In genomic region chr2:29129586-29130281, GRCh38 we compare ENCODE assay signal across 1 cellular context.
TF ChIP-seq lines count a peak whose summit lies in the region.

No MANE protein-coding gene starts in this region.

TF ChIP-seq in GM12878, 131 proteins besides CTCF, POLR2A, EP300 and RAD21:
- no peak for TF ChIP-seq CUX1 (IDR thresholded peaks at IDR 0.05; ENCODE audit: insufficient replicate concordance, low read depth, low read length)
- no peak for TF ChIP-seq IRF3 (IDR thresholded peaks at IDR 0.05)
- TF ChIP-seq PAX5 (IDR thresholded peaks at IDR 0.05; ENCODE audit: borderline replicate concordance, low read depth, low read length): no peak
- TF ChIP-seq ZNF274 (IDR thresholded peaks at IDR 0.05; ENCODE audit: insufficient read depth, insufficient read length): no peak
- TF ChIP-seq E4F1 (IDR thresholded peaks at IDR 0.05; ENCODE audit: borderline replicate concordance, partially characterized antibody): no peak
- no peak for TF ChIP-seq RBBP5 (conservative IDR thresholded peaks at IDR 0.05)
- TF ChIP-seq BACH1 (IDR thresholded peaks at IDR 0.05; ENCODE audit: borderline replicate concordance): no peak
- TF ChIP-seq CBFB (IDR thresholded peaks at IDR 0.05; ENCODE audit: low read depth): no peak
- TF ChIP-seq SREBF2 (IDR thresholded peaks at IDR 0.05; ENCODE audit: low read length): no peak
- TF ChIP-seq SIX5 (IDR thresholded peaks at IDR 0.05; ENCODE audit: low read depth, low read length, severe bottlenecking): no peak
- TF ChIP-seq, protein P1, sequence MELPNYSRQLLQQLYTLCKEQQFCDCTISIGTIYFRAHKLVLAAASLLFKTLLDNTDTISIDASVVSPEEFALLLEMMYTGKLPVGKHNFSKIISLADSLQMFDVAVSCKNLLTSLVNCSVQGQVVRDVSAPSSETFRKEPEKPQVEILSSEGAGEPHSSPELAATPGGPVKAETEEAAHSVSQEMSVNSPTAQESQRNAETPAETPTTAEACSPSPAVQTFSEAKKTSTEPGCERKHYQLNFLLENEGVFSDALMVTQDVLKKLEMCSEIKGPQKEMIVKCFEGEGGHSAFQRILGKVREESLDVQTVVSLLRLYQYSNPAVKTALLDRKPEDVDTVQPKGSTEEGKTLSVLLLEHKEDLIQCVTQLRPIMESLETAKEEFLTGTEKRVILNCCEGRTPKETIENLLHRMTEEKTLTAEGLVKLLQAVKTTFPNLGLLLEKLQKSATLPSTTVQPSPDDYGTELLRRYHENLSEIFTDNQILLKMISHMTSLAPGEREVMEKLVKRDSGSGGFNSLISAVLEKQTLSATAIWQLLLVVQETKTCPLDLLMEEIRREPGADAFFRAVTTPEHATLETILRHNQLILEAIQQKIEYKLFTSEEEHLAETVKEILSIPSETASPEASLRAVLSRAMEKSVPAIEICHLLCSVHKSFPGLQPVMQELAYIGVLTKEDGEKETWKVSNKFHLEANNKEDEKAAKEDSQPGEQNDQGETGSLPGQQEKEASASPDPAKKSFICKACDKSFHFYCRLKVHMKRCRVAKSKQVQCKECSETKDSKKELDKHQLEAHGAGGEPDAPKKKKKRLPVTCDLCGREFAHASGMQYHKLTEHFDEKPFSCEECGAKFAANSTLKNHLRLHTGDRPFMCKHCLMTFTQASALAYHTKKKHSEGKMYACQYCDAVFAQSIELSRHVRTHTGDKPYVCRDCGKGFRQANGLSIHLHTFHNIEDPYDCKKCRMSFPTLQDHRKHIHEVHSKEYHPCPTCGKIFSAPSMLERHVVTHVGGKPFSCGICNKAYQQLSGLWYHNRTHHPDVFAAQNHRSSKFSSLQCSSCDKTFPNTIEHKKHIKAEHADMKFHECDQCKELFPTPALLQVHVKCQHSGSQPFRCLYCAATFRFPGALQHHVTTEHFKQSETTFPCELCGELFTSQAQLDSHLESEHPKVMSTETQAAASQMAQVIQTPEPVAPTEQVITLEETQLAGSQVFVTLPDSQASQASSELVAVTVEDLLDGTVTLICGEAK (IDR thresholded peaks at IDR 0.05; ENCODE audit: borderline replicate concordance): no peak
- TF ChIP-seq ZNF207 (IDR thresholded peaks at IDR 0.05; ENCODE audit: borderline replicate concordance): no peak
- TF ChIP-seq, protein P2, sequence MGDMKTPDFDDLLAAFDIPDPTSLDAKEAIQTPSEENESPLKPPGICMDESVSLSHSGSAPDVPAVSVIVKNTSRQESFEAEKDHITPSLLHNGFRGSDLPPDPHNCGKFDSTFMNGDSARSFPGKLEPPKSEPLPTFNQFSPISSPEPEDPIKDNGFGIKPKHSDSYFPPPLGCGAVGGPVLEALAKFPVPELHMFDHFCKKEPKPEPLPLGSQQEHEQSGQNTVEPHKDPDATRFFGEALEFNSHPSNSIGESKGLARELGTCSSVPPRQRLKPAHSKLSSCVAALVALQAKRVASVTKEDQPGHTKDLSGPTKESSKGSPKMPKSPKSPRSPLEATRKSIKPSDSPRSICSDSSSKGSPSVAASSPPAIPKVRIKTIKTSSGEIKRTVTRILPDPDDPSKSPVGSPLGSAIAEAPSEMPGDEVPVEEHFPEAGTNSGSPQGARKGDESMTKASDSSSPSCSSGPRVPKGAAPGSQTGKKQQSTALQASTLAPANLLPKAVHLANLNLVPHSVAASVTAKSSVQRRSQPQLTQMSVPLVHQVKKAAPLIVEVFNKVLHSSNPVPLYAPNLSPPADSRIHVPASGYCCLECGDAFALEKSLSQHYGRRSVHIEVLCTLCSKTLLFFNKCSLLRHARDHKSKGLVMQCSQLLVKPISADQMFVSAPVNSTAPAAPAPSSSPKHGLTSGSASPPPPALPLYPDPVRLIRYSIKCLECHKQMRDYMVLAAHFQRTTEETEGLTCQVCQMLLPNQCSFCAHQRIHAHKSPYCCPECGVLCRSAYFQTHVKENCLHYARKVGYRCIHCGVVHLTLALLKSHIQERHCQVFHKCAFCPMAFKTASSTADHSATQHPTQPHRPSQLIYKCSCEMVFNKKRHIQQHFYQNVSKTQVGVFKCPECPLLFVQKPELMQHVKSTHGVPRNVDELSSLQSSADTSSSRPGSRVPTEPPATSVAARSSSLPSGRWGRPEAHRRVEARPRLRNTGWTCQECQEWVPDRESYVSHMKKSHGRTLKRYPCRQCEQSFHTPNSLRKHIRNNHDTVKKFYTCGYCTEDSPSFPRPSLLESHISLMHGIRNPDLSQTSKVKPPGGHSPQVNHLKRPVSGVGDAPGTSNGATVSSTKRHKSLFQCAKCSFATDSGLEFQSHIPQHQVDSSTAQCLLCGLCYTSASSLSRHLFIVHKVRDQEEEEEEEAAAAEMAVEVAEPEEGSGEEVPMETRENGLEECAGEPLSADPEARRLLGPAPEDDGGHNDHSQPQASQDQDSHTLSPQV (IDR thresholded peaks at IDR 0.05): no peak
- TF ChIP-seq, protein P3, sequence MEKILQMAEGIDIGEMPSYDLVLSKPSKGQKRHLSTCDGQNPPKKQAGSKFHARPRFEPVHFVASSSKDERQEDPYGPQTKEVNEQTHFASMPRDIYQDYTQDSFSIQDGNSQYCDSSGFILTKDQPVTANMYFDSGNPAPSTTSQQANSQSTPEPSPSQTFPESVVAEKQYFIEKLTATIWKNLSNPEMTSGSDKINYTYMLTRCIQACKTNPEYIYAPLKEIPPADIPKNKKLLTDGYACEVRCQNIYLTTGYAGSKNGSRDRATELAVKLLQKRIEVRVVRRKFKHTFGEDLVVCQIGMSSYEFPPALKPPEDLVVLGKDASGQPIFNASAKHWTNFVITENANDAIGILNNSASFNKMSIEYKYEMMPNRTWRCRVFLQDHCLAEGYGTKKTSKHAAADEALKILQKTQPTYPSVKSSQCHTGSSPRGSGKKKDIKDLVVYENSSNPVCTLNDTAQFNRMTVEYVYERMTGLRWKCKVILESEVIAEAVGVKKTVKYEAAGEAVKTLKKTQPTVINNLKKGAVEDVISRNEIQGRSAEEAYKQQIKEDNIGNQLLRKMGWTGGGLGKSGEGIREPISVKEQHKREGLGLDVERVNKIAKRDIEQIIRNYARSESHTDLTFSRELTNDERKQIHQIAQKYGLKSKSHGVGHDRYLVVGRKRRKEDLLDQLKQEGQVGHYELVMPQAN (conservative IDR thresholded peaks at IDR 0.05): no peak
- TF ChIP-seq MTA2 (IDR thresholded peaks at IDR 0.05; ENCODE audit: low read depth): no peak
- TF ChIP-seq NFYA (IDR thresholded peaks at IDR 0.05; ENCODE audit: borderline replicate concordance, low read depth, low read length): no peak
- no peak for TF ChIP-seq MTA3 (IDR thresholded peaks at IDR 0.05; ENCODE audit: borderline replicate concordance, low read length)
- no peak for TF ChIP-seq WRNIP1 (IDR thresholded peaks at IDR 0.05; ENCODE audit: borderline replicate concordance, low read depth, low read length)
- no peak for TF ChIP-seq TAF1 (IDR thresholded peaks at IDR 0.05; ENCODE audit: borderline replicate concordance, low read depth, low read length)
